ENCODE assay signal across 11 cellular contexts in the genomic region with DNA sequence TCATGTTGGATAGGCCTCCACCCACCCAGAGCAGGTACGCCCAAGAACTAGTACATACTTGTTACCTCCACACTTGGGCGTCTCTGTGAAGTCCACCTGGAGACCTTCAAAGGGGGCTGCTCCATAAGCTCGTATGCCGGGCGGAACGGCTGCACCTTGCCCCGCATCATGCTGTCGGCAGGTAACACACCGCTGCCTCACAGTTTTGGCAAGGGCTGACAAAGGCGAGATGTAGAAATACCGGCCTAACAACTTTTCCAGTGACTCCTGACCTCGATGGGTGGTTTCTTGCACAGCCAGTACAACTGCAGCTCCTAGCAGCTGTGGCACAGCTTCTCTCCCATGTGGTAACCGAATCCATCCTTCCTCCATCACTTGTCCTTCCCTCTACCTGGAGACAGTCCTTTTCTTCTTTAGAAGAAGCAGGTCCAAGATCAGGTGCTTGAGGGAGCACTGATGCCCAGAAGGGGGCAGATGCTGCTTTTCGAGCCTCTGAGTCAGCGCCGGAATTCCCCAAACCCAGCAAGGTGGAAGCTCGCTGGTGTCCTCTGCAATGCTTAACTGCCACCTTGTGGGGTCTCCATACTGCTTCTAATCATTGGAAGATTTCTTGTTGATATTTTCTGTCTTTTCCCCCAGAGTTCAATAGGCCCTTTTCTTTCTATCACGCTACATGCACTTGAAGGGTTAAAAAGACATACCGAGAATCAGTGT. TPM values are rescaled to one million over a fixed set of nuclear protein-coding genes. Genes with fewer than 3 reads are reported as not detected.
DNase-seq lines count a peak whose midpoint lies in the region; ATAC-seq and TF ChIP-seq lines count a peak whose summit lies in the region.
"Not testable (repeated sequence)": the region's sequence is repeated elsewhere in the genome, so short reads cannot be mapped to it uniquely, and the experiment has no call there.
"Had no signal": no experiment of that assay in that cellular context is flagged by ENCODE, and none has a peak within 500 bp of the region (broad histone marks: within the 10 kb centered on the region; RNA-seq: fewer than 3 reads in every experiment).

No MANE protein-coding gene starts in this region.

- H3K36me3 ChIP-seq in mucosa of descending colon (ENCODE audit: low read depth) = not testable (repeated sequence)

- not testable (repeated sequence) for H3K9me3 ChIP-seq in mucosa of descending colon

- ATAC-seq in mucosa of descending colon = not testable (repeated sequence)

- H3K27ac ChIP-seq in 22Rv1 = not testable (repeated sequence)

- intact Hi-C loops in mucosa of descending colon (cut with DNase I, micrococcal nuclease) = not testable (repeated sequence)

- H3K4me1 ChIP-seq in mucosa of descending colon (ENCODE audit: low read depth) = not testable (repeated sequence)

- not testable (repeated sequence) for H3K4me3 ChIP-seq in epithelial cell of proximal tubule (ENCODE audit: low read depth, low read length); mucosa of descending colon

- TF ChIP-seq CTCF in 22Rv1 (IDR thresholded peaks at IDR 0.05) (peak; percentile 20), GM12872 (IDR thresholded peaks at IDR 0.05; ENCODE audit: insufficient read depth, low read depth, low read length) (peak; percentile 48; the same call in 2 of the 3 replicates), epithelial cell of proximal tubule (conservative IDR thresholded peaks at IDR 0.05; ENCODE audit: low read depth, low read length) (peak; percentile 36)
- not testable (repeated sequence) for TF ChIP-seq CTCF in mucosa of descending colon (IDR thresholded peaks at IDR 0.05)

- DNase-seq in NCI-H69 (lab: John Stamatoyannopoulos, UW) (peak; percentile 14), mucosa of descending colon (peak; percentile 54 to 58 (median 56))
- peak; percentile 33 for DNase-seq in activated CD4-positive, alpha-beta T cell treated with anti-CD3 and anti-CD28 coated beads for 1 hour
- DNase-seq in activated naive CD4-positive, alpha-beta T cell treated with Interleukin-2 at 50 U/mL for 16 hours = peak; percentile 70
- not testable (repeated sequence) for DNase-seq in epithelial cell of proximal tubule (ENCODE audit: low read depth)
- peak; percentile 74 for DNase-seq in stimulated activated CD4-positive, alpha-beta T cell treated with anti-CD3 and anti-CD28 coated beads, Interleukin-4, amount 100 ng/mL, for 1 hour

RNA-seq across cellular contexts. Expression of a gene that starts 32.0 kb away (rescaled TPM):
- total RNA-seq in epithelial cell of proximal tubule (not detected in 2 replicates), mucosa of descending colon (not detected)
- total RNA-seq: aorta, gastroesophageal sphincter, spleen had no signal

RNA-seq across cellular contexts. Expression of a gene that starts 37.3 kb away (rescaled TPM):
- total RNA-seq in epithelial cell of proximal tubule = 5.4 and 8.2 TPM in 2 replicates
- 10 to 100 TPM; 10.2 to 15.6 (median 12.4) TPM for total RNA-seq in mucosa of descending colon

RNA-seq across cellular contexts. Expression of a gene that starts 52.5 kb away (rescaled TPM):
- total RNA-seq in epithelial cell of proximal tubule = 1.5 and 4.3 TPM in 2 replicates
- total RNA-seq in mucosa of descending colon = under 1 TPM in 1 of 3 donors, not detected in 2; 0.16 TPM
